In the genomic region with DNA sequence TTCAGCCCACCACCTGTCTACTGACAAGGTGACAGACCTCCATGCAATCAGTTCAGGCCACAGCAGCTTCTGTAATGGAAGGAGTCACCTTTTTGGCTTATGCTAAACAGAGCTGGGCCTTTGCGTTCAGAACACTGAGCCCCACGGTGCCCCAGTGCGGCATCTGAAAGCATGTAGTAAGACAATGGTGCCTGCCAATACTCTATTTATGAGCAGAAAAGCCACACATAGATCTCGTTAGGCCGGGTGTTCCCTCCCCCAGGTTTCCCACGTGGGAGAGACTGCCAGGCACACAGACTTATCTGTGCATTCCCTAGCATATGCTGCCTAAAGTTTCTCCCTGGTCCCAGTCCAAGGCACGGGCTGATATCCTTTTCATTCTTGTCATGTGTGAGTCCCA, we compare ENCODE assay signal across 19 cellular contexts.
"Had no signal": no experiment of that assay in that cellular context is flagged by ENCODE, and none has a peak within 500 bp of the region (broad histone marks: within the 10 kb centered on the region; RNA-seq: fewer than 3 reads in every experiment).

No MANE protein-coding gene starts in this region.

- H3K4me3 ChIP-seq: K562 had no signal

- DNase-seq: Kasumi-1, MM.1S, NCI-H1092 treated with DMSO at 0.1 percent for 48 hours, NCI-H1436, NCI-H187, NCI-H2029 treated with DMSO at 0.1 percent for 48 hours, NCI-H2171 treated with DMSO at 0.1 percent for 48 hours, NCI-H345, NCI-H446 treated with DMSO at 0.1 percent for 48 hours, NCI-H510A treated with DMSO at 0.1 percent for 48 hours, NCI-H526, PC-3, SHP77, SK-N-SH, SW 1271 had no signal

- H3K27ac ChIP-seq: HL-60, KMS-11, RWPE1 had no signal

- H3K9me3 ChIP-seq: SK-N-SH had no signal
